9 cellular contexts compared by ENCODE assay signal in the genomic region with DNA sequence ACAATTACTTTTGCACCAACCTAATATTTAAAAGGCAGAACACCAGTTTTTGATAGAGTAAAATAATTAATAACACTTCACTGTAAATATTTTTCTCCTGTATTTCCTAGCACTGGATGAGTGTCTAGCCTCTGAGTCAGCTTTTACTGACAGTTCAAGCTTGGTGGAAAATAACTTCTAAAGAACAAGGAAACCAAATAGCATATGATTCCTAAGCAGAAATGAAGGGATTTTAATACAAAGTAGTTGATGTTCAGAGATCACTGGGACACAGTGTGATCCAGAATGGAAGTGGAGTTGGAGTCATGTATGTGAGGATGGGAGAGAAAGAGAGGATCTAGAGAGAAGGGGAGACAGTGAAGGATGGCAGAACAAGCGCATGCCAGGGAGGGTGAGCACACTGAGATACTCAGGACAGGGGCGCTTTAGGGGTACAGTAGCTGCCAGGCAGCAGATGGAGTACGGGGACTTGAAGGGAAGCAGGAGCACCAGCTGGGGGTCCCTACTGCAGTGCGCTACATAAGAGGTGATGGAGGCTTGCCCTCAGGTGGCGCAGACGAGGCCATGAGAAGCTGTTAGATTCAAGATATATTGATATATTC.
A peak's percentile ranks its signal among the peaks of the same experiment; 100 is the strongest.
DNase-seq lines count a peak whose midpoint lies in the region; ATAC-seq and TF ChIP-seq lines count a peak whose summit lies in the region.
"Had no signal": no experiment of that assay in that cellular context is flagged by ENCODE, and none has a peak within 500 bp of the region (broad histone marks: within the 10 kb centered on the region; RNA-seq: fewer than 3 reads in every experiment).

No MANE protein-coding gene starts in this region.

- no peaks in the 10 kb centered on the region for H3K27me3 ChIP-seq in endodermal cell (ENCODE audit: control insufficient read depth, insufficient read depth, low read length, poor library complexity, severe bottlenecking)

- peak; percentile 22 for ATAC-seq in HG03139 (IDR thresholded peaks at IDR 0.05; ENCODE audit: unreplicated experiment)
- peak; percentile 59 for ATAC-seq in stimulated activated naive B cell treated with anti-CD40 and anti-IgM and Interleukin-4, amounts not matched to agents 10 μg/mL and 1 μg/mL and 100 μg/mL, for 72 hours (replicated peaks)
- no peak for ATAC-seq in HG02970 (IDR thresholded peaks at IDR 0.05; ENCODE audit: low FRiP score, unreplicated experiment)
- ATAC-seq: K562 had no signal

- no peak overlapping the region for H3K4me3 Mint-ChIP-seq in activated CD4-positive, alpha-beta memory T cell treated with anti-CD3 and anti-CD28 coated beads for 36 hours
- H3K4me3 Mint-ChIP-seq in activated CD4-positive, alpha-beta memory T cell treated with anti-CD3 and anti-CD28 coated beads, Interleukin-2, amount 10 ng/mL, durations not matched to agents 7 days and 5 days, result no peak overlapping the region
- H3K4me3 Mint-ChIP-seq in stimulated activated naive B cell treated with anti-CD40 and anti-IgM and Interleukin-4, amounts not matched to agents 10 μg/mL and 1 μg/mL and 100 μg/mL, for 72 hours, result peak overlapping the region; percentile 47
- H3K4me3 Mint-ChIP-seq in endodermal cell, result no peak overlapping the region

- peak overlapping the region; percentile 79 for H3K27ac Mint-ChIP-seq in activated CD4-positive, alpha-beta memory T cell treated with anti-CD3 and anti-CD28 coated beads for 36 hours
- H3K27ac Mint-ChIP-seq in activated CD4-positive, alpha-beta memory T cell treated with anti-CD3 and anti-CD28 coated beads, Interleukin-2, amount 10 ng/mL, durations not matched to agents 7 days and 5 days, result no peak overlapping the region
- H3K27ac Mint-ChIP-seq in stimulated activated naive B cell treated with anti-CD40 and anti-IgM and Interleukin-4, amounts not matched to agents 10 μg/mL and 1 μg/mL and 100 μg/mL, for 72 hours, result peak overlapping the region; percentile 92
- no peak overlapping the region for H3K27ac Mint-ChIP-seq in endodermal cell

- H3K4me1 ChIP-seq in endodermal cell (ENCODE audit: control insufficient read depth, insufficient read depth, low read length), result no peaks in the 10 kb centered on the region

- no peak overlapping the region for H3K9ac ChIP-seq in endodermal cell (ENCODE audit: extremely low read depth, low read length, poor library complexity, severe bottlenecking)

- no peak for DNase-seq in activated CD4-positive, alpha-beta memory T cell treated with anti-CD3 and anti-CD28 coated beads for 36 hours
- no peak for DNase-seq in activated CD4-positive, alpha-beta memory T cell treated with anti-CD3 and anti-CD28 coated beads, Interleukin-2, amount 10 ng/mL, durations not matched to agents 7 days and 5 days
- DNase-seq in dermis blood vessel endothelial cell (peak; percentile 52), NCI-H226 (no peak), endodermal cell (no peak)
- no peak for DNase-seq in stimulated activated naive B cell treated with anti-CD40 and anti-IgM and Interleukin-4, amounts not matched to agents 10 μg/mL and 1 μg/mL and 100 μg/mL, for 72 hours

- H3K27ac ChIP-seq in endodermal cell (ENCODE audit: low read depth, low read length), result no peak overlapping the region

- CTCF ChIA-PET in activated CD4-positive, alpha-beta memory T cell treated with anti-CD3 and anti-CD28 coated beads for 36 hours (lab: Charles Lee), result interaction anchor here (1.3 kb wide), 1 partner anchor 92 kb away, joined by 4 read pairs; no protein-coding TSS in a partner anchor
- CTCF ChIA-PET in activated CD4-positive, alpha-beta memory T cell treated with anti-CD3 and anti-CD28 coated beads, Interleukin-2, amount 10 ng/mL, durations not matched to agents 7 days and 5 days (lab: Charles Lee), result no interaction called here

- no peaks in the 10 kb centered on the region for H3K36me3 Mint-ChIP-seq in activated CD4-positive, alpha-beta memory T cell treated with anti-CD3 and anti-CD28 coated beads for 36 hours
- no peaks in the 10 kb centered on the region for H3K36me3 Mint-ChIP-seq in activated CD4-positive, alpha-beta memory T cell treated with anti-CD3 and anti-CD28 coated beads, Interleukin-2, amount 10 ng/mL, durations not matched to agents 7 days and 5 days (ENCODE audit: low read depth)
- H3K36me3 Mint-ChIP-seq in stimulated activated naive B cell treated with anti-CD40 and anti-IgM and Interleukin-4, amounts not matched to agents 10 μg/mL and 1 μg/mL and 100 μg/mL, for 72 hours, result peaks cover 6 to 11% of the 10 kb centered on the region in 2 donors
- H3K36me3 Mint-ChIP-seq in endodermal cell (ENCODE audit: low read depth), result peaks cover 5% of the 10 kb centered on the region

- intact Hi-C loops in activated CD4-positive, alpha-beta memory T cell treated with anti-CD3 and anti-CD28 coated beads for 36 hours (cut with micrococcal nuclease), result loop anchor here (1.0 to 2.0 kb wide), 4 partner anchors 15 to 163 kb away; no protein-coding TSS in a partner anchor

- POLR2A ChIA-PET in activated CD4-positive, alpha-beta memory T cell treated with anti-CD3 and anti-CD28 coated beads for 36 hours (lab: Charles Lee), result interaction anchor here (1.0 to 1.9 kb wide), 3 partner anchors 118 to 126 kb away, joined by 4 to 8 read pairs (median 4); partner anchors contain the start of gene KLF6
- POLR2A ChIA-PET in activated CD4-positive, alpha-beta memory T cell treated with anti-CD3 and anti-CD28 coated beads, Interleukin-2, amount 10 ng/mL, durations not matched to agents 7 days and 5 days (lab: Charles Lee), result interaction anchor here (0.6 to 5.9 kb wide), 2 partner anchors 28 to 119 kb away, joined by 3 to 45 read pairs; partner anchors contain the start of gene KLF6

- no peak for TF ChIP-seq CTCF in endodermal cell (conservative IDR thresholded peaks at IDR 0.05)

- no peak overlapping the region for H3K4me3 ChIP-seq in endodermal cell (ENCODE audit: low read length)
- H3K4me3 ChIP-seq: K562 had no signal

- peaks cover 45% of the 10 kb centered on the region for H3K4me1 Mint-ChIP-seq in activated CD4-positive, alpha-beta memory T cell treated with anti-CD3 and anti-CD28 coated beads for 36 hours (ENCODE audit: low read depth)
- peaks cover 32% of the 10 kb centered on the region for H3K4me1 Mint-ChIP-seq in activated CD4-positive, alpha-beta memory T cell treated with anti-CD3 and anti-CD28 coated beads, Interleukin-2, amount 10 ng/mL, durations not matched to agents 7 days and 5 days
- H3K4me1 Mint-ChIP-seq in stimulated activated naive B cell treated with anti-CD40 and anti-IgM and Interleukin-4, amounts not matched to agents 10 μg/mL and 1 μg/mL and 100 μg/mL, for 72 hours, result peaks cover 33 to 51% of the 10 kb centered on the region in 2 donors
- H3K4me1 Mint-ChIP-seq in endodermal cell, result peaks cover 10% of the 10 kb centered on the region

- WGBS in endodermal cell (ENCODE audit: insufficient coverage in 1 of 2, insufficient read length in 1 of 2), 2 experiments, result 95 to 100% methylated on average over 2 to 4 of the region's 6 CpGs

- H3K9me3 ChIP-seq in endodermal cell (ENCODE audit: control insufficient read depth, low read length), result peaks cover 14% of the 10 kb centered on the region

- H3K9me3 Mint-ChIP-seq in activated CD4-positive, alpha-beta memory T cell treated with anti-CD3 and anti-CD28 coated beads for 36 hours, result no peaks in the 10 kb centered on the region
- H3K9me3 Mint-ChIP-seq in activated CD4-positive, alpha-beta memory T cell treated with anti-CD3 and anti-CD28 coated beads, Interleukin-2, amount 10 ng/mL, durations not matched to agents 7 days and 5 days, result no peaks in the 10 kb centered on the region
- peaks cover 3 to 5% of the 10 kb centered on the region in 2 donors for H3K9me3 Mint-ChIP-seq in stimulated activated naive B cell treated with anti-CD40 and anti-IgM and Interleukin-4, amounts not matched to agents 10 μg/mL and 1 μg/mL and 100 μg/mL, for 72 hours
- peaks cover 9% of the 10 kb centered on the region for H3K9me3 Mint-ChIP-seq in endodermal cell

- H3K36me3 ChIP-seq in endodermal cell (ENCODE audit: control insufficient read depth, insufficient read depth, low read length), result no peaks in the 10 kb centered on the region

- no peaks in the 10 kb centered on the region for H3K27me3 Mint-ChIP-seq in activated CD4-positive, alpha-beta memory T cell treated with anti-CD3 and anti-CD28 coated beads for 36 hours
- H3K27me3 Mint-ChIP-seq in activated CD4-positive, alpha-beta memory T cell treated with anti-CD3 and anti-CD28 coated beads, Interleukin-2, amount 10 ng/mL, durations not matched to agents 7 days and 5 days, result no peaks in the 10 kb centered on the region
- no peaks in the 10 kb centered on the region for H3K27me3 Mint-ChIP-seq in stimulated activated naive B cell treated with anti-CD40 and anti-IgM and Interleukin-4, amounts not matched to agents 10 μg/mL and 1 μg/mL and 100 μg/mL, for 72 hours
- no peaks in the 10 kb centered on the region for H3K27me3 Mint-ChIP-seq in endodermal cell (ENCODE audit: insufficient read depth)

Comparison
In these comparisons a context has a peak if more than half of its experiments do, and no peak if none do; other contexts are left out.
1. H3K27ac Mint-ChIP-seq: peak in activated CD4-positive, alpha-beta memory T cell treated with anti-CD3 and anti-CD28 coated beads for 36 hours (single experiment) and stimulated activated naive B cell treated with anti-CD40 and anti-IgM and Interleukin-4, amounts not matched to agents 10 μg/mL and 1 μg/mL and 100 μg/mL, for 72 hours (single experiment); none in activated CD4-positive, alpha-beta memory T cell treated with anti-CD3 and anti-CD28 coated beads, Interleukin-2, amount 10 ng/mL, durations not matched to agents 7 days and 5 days (single experiment) and endodermal cell (single experiment).
2. H3K4me3 Mint-ChIP-seq: peak in stimulated activated naive B cell treated with anti-CD40 and anti-IgM and Interleukin-4, amounts not matched to agents 10 μg/mL and 1 μg/mL and 100 μg/mL, for 72 hours (2 of 2); none in activated CD4-positive, alpha-beta memory T cell treated with anti-CD3 and anti-CD28 coated beads for 36 hours (single experiment), activated CD4-positive, alpha-beta memory T cell treated with anti-CD3 and anti-CD28 coated beads, Interleukin-2, amount 10 ng/mL, durations not matched to agents 7 days and 5 days (single experiment) and endodermal cell (single experiment).